8 cellular contexts compared by ENCODE assay signal in genomic region chr3:42490243-42490642, GRCh38. TPM values are rescaled to one million over a fixed set of nuclear protein-coding genes. Genes with fewer than 3 reads are reported as not detected.
DNase-seq lines count a peak whose midpoint lies in the region; ATAC-seq and TF ChIP-seq lines count a peak whose summit lies in the region.

No MANE protein-coding gene starts in this region.

- H3K4me3 ChIP-seq in GM12865 (ENCODE audit: low read depth, low read length) (peak overlapping the region; percentile 26), mucosa of rectum (ENCODE audit: low read length in 2 of 2) (no peak overlapping the region), H7 (ENCODE audit: insufficient read depth, low read depth, low read length) (no peak overlapping the region)

- peak overlapping the region; percentile 70 to 72 for H3K27ac ChIP-seq in mucosa of rectum (ENCODE audit: low read depth in 2 of 2, low read length in 2 of 2)

- intact Hi-C loops in posterior vena cava (cut with DNase I) = no loop called here

- H3K4me1 ChIP-seq in mucosa of rectum (ENCODE audit: control insufficient read depth in 2 of 2, insufficient read depth in 2 of 2, low read length in 2 of 2) = peaks cover 5 to 15% of the 10 kb centered on the region in 2 donors

- no peak for TF ChIP-seq CTCF in GM12865 (IDR thresholded peaks at IDR 0.05; ENCODE audit: insufficient read depth, low read depth, low read length, missing control alignments)

- H3K9ac ChIP-seq in mucosa of rectum (ENCODE audit: low read depth in 1 of 2, low read length in 2 of 2) = no peak overlapping the region

- peak; percentile 97 for ATAC-seq in GM21528 (IDR thresholded peaks at IDR 0.05; ENCODE audit: low FRiP score, unreplicated experiment)

- DNase-seq in GM12865 (ENCODE audit: low read depth) (peak; percentile 89), HT-29 (ENCODE audit: low spot score) (peak; percentile 91), astrocyte of the hippocampus (ENCODE audit: low read depth, low spot score) (peak; percentile 61), NCI-H1092 (lab: John Stamatoyannopoulos, UW) (no peak), posterior vena cava (ENCODE audit: low spot score) (no peak), H7 (no peak)

- H3K36me3 ChIP-seq in mucosa of rectum (ENCODE audit: control insufficient read depth in 2 of 2, insufficient read depth in 2 of 2, low read length in 2 of 2) = no peaks in the 10 kb centered on the region
- no peaks in the 10 kb centered on the region for H3K36me3 ChIP-seq in H7 (replicated peaks; ENCODE audit: control insufficient read depth, insufficient read depth, low read length)

- H3K9me3 ChIP-seq in mucosa of rectum (ENCODE audit: control insufficient read depth in 2 of 2, low read length in 2 of 2) = no peaks in the 10 kb centered on the region

- H3K27me3 ChIP-seq in mucosa of rectum (ENCODE audit: control insufficient read depth in 2 of 2, insufficient read depth in 2 of 2, low read length in 2 of 2) (peaks cover 0 to 3% of the 10 kb centered on the region in 2 donors), H7 (ENCODE audit: control insufficient read depth, insufficient read depth, low read length) (no peaks in the 10 kb centered on the region)

RNA-seq across cellular contexts. Expression of gene VIPR1, which starts 12.2 kb away (rescaled TPM):
- 60.4 and 74.4 TPM in 2 replicates for total RNA-seq in HT-29 (2014; rRNA removed; shearing (Covaris generic))
- total RNA-seq in posterior vena cava = 1 to 10 TPM; 1.3 to 2.2 TPM
- 1.9 and 2.2 TPM in 2 replicates for total RNA-seq in H7 (2014; rRNA removed; shearing (Covaris generic))

Comparison
In these comparisons a context has a peak if more than half of its experiments do, and no peak if none do; other contexts are left out.
1. DNase-seq: peak in GM12865 (single experiment), HT-29 (single experiment) and astrocyte of the hippocampus (single experiment); none in NCI-H1092 (single experiment), posterior vena cava (single experiment) and H7 (single experiment).
2. RNA of gene VIPR1, which starts 12.2 kb away (total RNA-seq): 60.4 to 74.4 TPM in HT-29; 1.9 to 2.2 TPM in H7 and 1.3 to 2.2 TPM in posterior vena cava; every median in the first group is over 10 times any median in the second.